8 cellular contexts compared by ENCODE assay signal in genomic region chr21:34885636-34886553, GRCh38.
A peak's percentile ranks its signal among the peaks of the same experiment; 100 is the strongest.
DNase-seq lines count a peak whose midpoint lies in the region; ATAC-seq and FAIRE-seq lines count a peak whose summit lies in the region.

No MANE protein-coding gene starts in this region.

- FAIRE-seq in HTR-8/SVneo (lab: Jason Lieb, UNC): no peak

- peaks cover 11% of the 10 kb centered on the region for H3K36me3 ChIP-seq in NT2/D1 (ENCODE audit: insufficient read depth, insufficient read length, low read length)
- H3K36me3 ChIP-seq in mucosa of stomach (ENCODE audit: control insufficient read depth, insufficient read depth, low read length): no peaks in the 10 kb centered on the region

- H3K9me3 ChIP-seq in NT2/D1 (ENCODE audit: insufficient read depth, low read length) (no peaks in the 10 kb centered on the region), mucosa of stomach (ENCODE audit: control insufficient read depth, low read length) (no peaks in the 10 kb centered on the region)

- H3K27me3 ChIP-seq in NT2/D1 (ENCODE audit: insufficient read depth, insufficient read length): peaks cover 52% of the 10 kb centered on the region
- H3K27me3 ChIP-seq in mucosa of stomach (ENCODE audit: control insufficient read depth, insufficient read depth, low read length): peaks cover 3% of the 10 kb centered on the region

- H3K4me1 ChIP-seq in NT2/D1 (ENCODE audit: insufficient read depth, insufficient read length) (no peaks in the 10 kb centered on the region), mucosa of stomach (ENCODE audit: control insufficient read depth, insufficient read depth, low read length) (no peaks in the 10 kb centered on the region)

- ATAC-seq in GM18873 (IDR thresholded peaks at IDR 0.05; ENCODE audit: low FRiP score, unreplicated experiment): no peak

- peak overlapping the region; percentile 90 for H3K9ac ChIP-seq in NT2/D1 (ENCODE audit: insufficient read length, low read depth)
- H3K9ac ChIP-seq in mucosa of stomach (ENCODE audit: low read length): peak overlapping the region; percentile 94

- H3K4me3 ChIP-seq in NT2/D1 (ENCODE audit: insufficient read length, low read depth) (peak overlapping the region; percentile 83), mucosa of stomach (ENCODE audit: low read length) (peak overlapping the region; percentile 91)

- DNase-seq in ELR (ENCODE audit: low read depth): peak; percentile 54
- no peak for DNase-seq in NT2/D1 (ENCODE audit: low read depth, low spot score)
- DNase-seq in central memory CD4-positive, alpha-beta T cell: peak; percentile 27
- DNase-seq in HTR-8/SVneo (ENCODE audit: insufficient read length, low spot score): no peak
- DNase-seq in NCI-H1930 (lab: John Stamatoyannopoulos, UW): no peak
- DNase-seq in NCI-H446 treated with DMSO at 0.1 percent for 48 hours (lab: John Stamatoyannopoulos, UW): no peak

Comparison
In these comparisons a context has a peak if more than half of its experiments do, and no peak if none do; other contexts are left out.
1. DNase-seq: peak in ELR (single experiment) and central memory CD4-positive, alpha-beta T cell (single experiment); none in NT2/D1 (single experiment), HTR-8/SVneo (single experiment), NCI-H1930 (0 of 2) and NCI-H446 treated with DMSO at 0.1 percent for 48 hours (single experiment).